In the genomic region with DNA sequence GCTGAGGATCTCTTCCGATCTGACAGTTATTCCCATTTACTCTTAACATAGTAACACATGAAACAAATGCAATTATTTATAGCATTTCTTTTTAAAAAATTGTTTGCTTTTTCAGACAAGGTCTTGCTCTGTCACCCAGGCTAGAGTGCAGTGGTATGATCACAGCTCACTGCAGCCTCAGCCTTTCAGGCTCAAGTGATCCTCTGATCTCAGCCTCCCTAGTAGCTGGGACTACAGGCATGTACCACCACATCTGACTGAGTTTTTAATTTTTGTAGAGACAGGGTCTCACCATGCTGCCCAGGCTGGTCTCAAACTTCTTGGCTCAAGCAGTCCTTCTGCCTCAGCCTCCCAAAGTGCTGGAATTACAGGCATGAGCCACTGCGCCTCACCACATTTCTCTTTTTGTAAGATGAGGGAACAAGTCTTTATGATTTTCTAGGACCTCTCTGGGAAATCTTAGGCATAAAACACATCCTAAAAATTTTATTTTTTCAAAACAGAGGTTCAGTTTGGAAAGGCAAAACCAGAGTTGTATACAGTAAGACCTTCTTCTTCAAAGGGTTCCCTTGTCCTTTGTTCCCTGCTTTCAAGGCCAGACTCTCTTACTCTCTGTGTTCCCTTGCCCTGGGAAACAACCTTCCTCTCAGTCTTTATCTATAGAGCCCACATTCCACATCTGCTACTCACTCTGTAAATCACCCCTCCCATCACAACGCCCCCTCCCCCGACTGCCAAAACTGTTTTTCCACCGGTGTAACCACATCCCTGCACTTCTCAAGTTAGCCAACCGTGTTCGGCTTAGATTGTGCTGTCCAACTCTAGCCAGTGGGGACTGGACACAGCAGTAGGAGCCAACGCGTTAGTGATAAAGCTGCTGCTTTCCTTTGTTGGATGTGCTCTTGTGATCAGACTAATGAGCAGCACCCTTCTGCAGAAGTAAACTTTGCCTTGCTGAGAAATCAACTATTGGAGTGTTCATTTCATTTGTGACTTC, we compare ENCODE assay signal across 1 cellular context.
A peak's percentile ranks its signal among the peaks of the same experiment; 100 is the strongest.
TF ChIP-seq lines count a peak whose summit lies in the region.

No MANE protein-coding gene starts in this region.

TF ChIP-seq in HepG2, 621 proteins besides CTCF, POLR2A, EP300 and RAD21 (continued from another document and continues in another):
- TF ChIP-seq ZNF138 (CRISPR knock-in tag; IDR thresholded peaks at IDR 0.05; ENCODE audit: low read depth) (no peak), REL (CRISPR knock-in tag; conservative IDR thresholded peaks at IDR 0.05) (no peak), MTF1 (CRISPR knock-in tag; IDR thresholded peaks at IDR 0.05) (no peak), ZNF570 (CRISPR knock-in tag; IDR thresholded peaks at IDR 0.05; ENCODE audit: borderline replicate concordance) (no peak), HNF4A (CRISPR knock-in tag; IDR thresholded peaks at IDR 0.05) (0 out of 2 replicates have a peak, but pooled peaks have one; percentile 19), SETDB1 (CRISPR knock-in tag; IDR thresholded peaks at IDR 0.05; ENCODE audit: borderline replicate concordance) (no peak), ZNF607 (CRISPR knock-in tag; IDR thresholded peaks at IDR 0.05; ENCODE audit: borderline replicate concordance) (no peak), ZNF496 (CRISPR knock-in tag; IDR thresholded peaks at IDR 0.05; ENCODE audit: insufficient replicate concordance) (no peak), HHEX (CRISPR knock-in tag; IDR thresholded peaks at IDR 0.05) (no peak), NAIF1 (CRISPR knock-in tag; IDR thresholded peaks at IDR 0.05; ENCODE audit: borderline replicate concordance) (peak; percentile 56; the same call in 1 of the 2 replicates), EZH2 (conservative IDR thresholded peaks at IDR 0.05; ENCODE audit: low read depth, low read length) (no peak), RCOR2 (CRISPR knock-in tag; IDR thresholded peaks at IDR 0.05) (peak; percentile 55), ZNF136 (CRISPR knock-in tag; IDR thresholded peaks at IDR 0.05; ENCODE audit: low read depth) (peak; percentile 23; the same call in 1 of the 2 replicates), MIXL1 (CRISPR knock-in tag; IDR thresholded peaks at IDR 0.05) (no peak), ZNF431 (CRISPR knock-in tag; IDR thresholded peaks at IDR 0.05; ENCODE audit: borderline replicate concordance, low read depth) (no peak), ZNF782 (CRISPR knock-in tag; IDR thresholded peaks at IDR 0.05; ENCODE audit: borderline replicate concordance) (no peak), ZFAT (CRISPR knock-in tag; conservative IDR thresholded peaks at IDR 0.05) (no peak), ZNF670 (CRISPR knock-in tag; IDR thresholded peaks at IDR 0.05; ENCODE audit: borderline replicate concordance) (no peak), ZNF253 (CRISPR knock-in tag; IDR thresholded peaks at IDR 0.05; ENCODE audit: borderline replicate concordance) (no peak), ZNF205 (CRISPR knock-in tag; IDR thresholded peaks at IDR 0.05) (no peak), ZNF264 (CRISPR knock-in tag; IDR thresholded peaks at IDR 0.05) (peak; percentile 29; the same call in 1 of the 2 replicates), PHF21A (CRISPR knock-in tag; IDR thresholded peaks at IDR 0.05) (peak; percentile 25; the same call in 1 of the 2 replicates), NCOA2 (CRISPR knock-in tag; IDR thresholded peaks at IDR 0.05) (peak; percentile 87), PAF1 (CRISPR knock-in tag; IDR thresholded peaks at IDR 0.05) (no peak), PAX8 (CRISPR knock-in tag; IDR thresholded peaks at IDR 0.05; ENCODE audit: borderline replicate concordance) (no peak)
- TF ChIP-seq, protein P1, sequence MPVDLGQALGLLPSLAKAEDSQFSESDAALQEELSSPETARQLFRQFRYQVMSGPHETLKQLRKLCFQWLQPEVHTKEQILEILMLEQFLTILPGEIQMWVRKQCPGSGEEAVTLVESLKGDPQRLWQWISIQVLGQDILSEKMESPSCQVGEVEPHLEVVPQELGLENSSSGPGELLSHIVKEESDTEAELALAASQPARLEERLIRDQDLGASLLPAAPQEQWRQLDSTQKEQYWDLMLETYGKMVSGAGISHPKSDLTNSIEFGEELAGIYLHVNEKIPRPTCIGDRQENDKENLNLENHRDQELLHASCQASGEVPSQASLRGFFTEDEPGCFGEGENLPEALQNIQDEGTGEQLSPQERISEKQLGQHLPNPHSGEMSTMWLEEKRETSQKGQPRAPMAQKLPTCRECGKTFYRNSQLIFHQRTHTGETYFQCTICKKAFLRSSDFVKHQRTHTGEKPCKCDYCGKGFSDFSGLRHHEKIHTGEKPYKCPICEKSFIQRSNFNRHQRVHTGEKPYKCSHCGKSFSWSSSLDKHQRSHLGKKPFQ (CRISPR knock-in tag; IDR thresholded peaks at IDR 0.05; ENCODE audit: insufficient replicate concordance): no peak
- TF ChIP-seq, protein P2, sequence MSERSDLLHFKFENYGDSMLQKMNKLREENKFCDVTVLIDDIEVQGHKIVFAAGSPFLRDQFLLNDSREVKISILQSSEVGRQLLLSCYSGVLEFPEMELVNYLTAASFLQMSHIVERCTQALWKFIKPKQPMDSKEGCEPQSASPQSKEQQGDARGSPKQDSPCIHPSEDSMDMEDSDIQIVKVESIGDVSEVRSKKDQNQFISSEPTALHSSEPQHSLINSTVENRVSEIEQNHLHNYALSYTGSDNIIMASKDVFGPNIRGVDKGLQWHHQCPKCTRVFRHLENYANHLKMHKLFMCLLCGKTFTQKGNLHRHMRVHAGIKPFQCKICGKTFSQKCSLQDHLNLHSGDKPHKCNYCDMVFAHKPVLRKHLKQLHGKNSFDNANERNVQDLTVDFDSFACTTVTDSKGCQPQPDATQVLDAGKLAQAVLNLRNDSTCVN (CRISPR knock-in tag; IDR thresholded peaks at IDR 0.05; ENCODE audit: borderline replicate concordance): no peak
- TF ChIP-seq, protein P3, sequence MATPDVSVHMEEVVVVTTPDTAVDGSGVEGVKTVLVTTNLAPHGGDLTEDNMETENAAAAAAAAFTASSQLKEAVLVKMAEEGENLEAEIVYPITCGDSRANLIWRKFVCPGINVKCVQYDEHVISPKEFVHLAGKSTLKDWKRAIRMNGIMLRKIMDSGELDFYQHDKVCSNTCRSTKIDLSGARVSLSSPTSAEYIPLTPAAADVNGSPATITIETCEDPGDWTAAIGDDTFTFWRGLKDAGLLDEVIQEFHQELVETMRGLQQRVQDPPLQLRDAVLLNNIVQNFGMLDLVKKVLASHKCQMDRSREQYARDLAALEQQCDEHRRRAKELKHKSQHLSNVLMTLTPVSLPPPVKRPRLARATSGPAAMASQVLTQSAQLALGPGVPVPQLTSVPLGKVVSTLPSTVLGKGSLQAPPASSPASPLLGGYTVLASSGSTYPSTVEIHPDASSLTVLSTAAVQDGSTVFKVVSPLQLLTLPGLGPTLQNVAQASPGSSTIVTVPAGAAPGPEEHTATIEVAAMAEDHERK (CRISPR knock-in tag; IDR thresholded peaks at IDR 0.05; ENCODE audit: low read depth): no peak
- TF ChIP-seq, protein P4, sequence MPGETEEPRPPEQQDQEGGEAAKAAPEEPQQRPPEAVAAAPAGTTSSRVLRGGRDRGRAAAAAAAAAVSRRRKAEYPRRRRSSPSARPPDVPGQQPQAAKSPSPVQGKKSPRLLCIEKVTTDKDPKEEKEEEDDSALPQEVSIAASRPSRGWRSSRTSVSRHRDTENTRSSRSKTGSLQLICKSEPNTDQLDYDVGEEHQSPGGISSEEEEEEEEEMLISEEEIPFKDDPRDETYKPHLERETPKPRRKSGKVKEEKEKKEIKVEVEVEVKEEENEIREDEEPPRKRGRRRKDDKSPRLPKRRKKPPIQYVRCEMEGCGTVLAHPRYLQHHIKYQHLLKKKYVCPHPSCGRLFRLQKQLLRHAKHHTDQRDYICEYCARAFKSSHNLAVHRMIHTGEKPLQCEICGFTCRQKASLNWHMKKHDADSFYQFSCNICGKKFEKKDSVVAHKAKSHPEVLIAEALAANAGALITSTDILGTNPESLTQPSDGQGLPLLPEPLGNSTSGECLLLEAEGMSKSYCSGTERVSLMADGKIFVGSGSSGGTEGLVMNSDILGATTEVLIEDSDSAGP (CRISPR knock-in tag; IDR thresholded peaks at IDR 0.05; ENCODE audit: borderline replicate concordance): 0 out of 2 replicates have a peak, but pooled peaks have one; percentile 38
- TF ChIP-seq, protein P5, sequence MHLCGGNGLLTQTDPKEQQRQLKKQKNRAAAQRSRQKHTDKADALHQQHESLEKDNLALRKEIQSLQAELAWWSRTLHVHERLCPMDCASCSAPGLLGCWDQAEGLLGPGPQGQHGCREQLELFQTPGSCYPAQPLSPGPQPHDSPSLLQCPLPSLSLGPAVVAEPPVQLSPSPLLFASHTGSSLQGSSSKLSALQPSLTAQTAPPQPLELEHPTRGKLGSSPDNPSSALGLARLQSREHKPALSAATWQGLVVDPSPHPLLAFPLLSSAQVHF (CRISPR knock-in tag; IDR thresholded peaks at IDR 0.05): no peak
- TF ChIP-seq, protein P6, sequence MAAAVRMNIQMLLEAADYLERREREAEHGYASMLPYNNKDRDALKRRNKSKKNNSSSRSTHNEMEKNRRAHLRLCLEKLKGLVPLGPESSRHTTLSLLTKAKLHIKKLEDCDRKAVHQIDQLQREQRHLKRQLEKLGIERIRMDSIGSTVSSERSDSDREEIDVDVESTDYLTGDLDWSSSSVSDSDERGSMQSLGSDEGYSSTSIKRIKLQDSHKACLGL (CRISPR knock-in tag; IDR thresholded peaks at IDR 0.05): no peak
- TF ChIP-seq, protein P7, sequence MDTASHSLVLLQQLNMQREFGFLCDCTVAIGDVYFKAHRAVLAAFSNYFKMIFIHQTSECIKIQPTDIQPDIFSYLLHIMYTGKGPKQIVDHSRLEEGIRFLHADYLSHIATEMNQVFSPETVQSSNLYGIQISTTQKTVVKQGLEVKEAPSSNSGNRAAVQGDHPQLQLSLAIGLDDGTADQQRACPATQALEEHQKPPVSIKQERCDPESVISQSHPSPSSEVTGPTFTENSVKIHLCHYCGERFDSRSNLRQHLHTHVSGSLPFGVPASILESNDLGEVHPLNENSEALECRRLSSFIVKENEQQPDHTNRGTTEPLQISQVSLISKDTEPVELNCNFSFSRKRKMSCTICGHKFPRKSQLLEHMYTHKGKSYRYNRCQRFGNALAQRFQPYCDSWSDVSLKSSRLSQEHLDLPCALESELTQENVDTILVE (CRISPR knock-in tag; IDR thresholded peaks at IDR 0.05): no peak
- TF ChIP-seq, protein P8, sequence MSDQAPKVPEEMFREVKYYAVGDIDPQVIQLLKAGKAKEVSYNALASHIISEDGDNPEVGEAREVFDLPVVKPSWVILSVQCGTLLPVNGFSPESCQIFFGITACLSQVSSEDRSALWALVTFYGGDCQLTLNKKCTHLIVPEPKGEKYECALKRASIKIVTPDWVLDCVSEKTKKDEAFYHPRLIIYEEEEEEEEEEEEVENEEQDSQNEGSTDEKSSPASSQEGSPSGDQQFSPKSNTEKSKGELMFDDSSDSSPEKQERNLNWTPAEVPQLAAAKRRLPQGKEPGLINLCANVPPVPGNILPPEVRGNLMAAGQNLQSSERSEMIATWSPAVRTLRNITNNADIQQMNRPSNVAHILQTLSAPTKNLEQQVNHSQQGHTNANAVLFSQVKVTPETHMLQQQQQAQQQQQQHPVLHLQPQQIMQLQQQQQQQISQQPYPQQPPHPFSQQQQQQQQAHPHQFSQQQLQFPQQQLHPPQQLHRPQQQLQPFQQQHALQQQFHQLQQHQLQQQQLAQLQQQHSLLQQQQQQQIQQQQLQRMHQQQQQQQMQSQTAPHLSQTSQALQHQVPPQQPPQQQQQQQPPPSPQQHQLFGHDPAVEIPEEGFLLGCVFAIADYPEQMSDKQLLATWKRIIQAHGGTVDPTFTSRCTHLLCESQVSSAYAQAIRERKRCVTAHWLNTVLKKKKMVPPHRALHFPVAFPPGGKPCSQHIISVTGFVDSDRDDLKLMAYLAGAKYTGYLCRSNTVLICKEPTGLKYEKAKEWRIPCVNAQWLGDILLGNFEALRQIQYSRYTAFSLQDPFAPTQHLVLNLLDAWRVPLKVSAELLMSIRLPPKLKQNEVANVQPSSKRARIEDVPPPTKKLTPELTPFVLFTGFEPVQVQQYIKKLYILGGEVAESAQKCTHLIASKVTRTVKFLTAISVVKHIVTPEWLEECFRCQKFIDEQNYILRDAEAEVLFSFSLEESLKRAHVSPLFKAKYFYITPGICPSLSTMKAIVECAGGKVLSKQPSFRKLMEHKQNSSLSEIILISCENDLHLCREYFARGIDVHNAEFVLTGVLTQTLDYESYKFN (CRISPR knock-in tag; conservative IDR thresholded peaks at IDR 0.05): peak; percentile 74
- TF ChIP-seq, protein P9, sequence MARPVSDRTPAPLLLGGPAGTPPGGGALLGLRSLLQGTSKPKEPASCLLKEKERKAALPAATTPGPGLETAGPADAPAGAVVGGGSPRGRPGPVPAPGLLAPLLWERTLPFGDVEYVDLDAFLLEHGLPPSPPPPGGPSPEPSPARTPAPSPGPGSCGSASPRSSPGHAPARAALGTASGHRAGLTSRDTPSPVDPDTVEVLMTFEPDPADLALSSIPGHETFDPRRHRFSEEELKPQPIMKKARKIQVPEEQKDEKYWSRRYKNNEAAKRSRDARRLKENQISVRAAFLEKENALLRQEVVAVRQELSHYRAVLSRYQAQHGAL (CRISPR knock-in tag; IDR thresholded peaks at IDR 0.05; ENCODE audit: not compliant biosample characterization): no peak
- TF ChIP-seq, protein P10, sequence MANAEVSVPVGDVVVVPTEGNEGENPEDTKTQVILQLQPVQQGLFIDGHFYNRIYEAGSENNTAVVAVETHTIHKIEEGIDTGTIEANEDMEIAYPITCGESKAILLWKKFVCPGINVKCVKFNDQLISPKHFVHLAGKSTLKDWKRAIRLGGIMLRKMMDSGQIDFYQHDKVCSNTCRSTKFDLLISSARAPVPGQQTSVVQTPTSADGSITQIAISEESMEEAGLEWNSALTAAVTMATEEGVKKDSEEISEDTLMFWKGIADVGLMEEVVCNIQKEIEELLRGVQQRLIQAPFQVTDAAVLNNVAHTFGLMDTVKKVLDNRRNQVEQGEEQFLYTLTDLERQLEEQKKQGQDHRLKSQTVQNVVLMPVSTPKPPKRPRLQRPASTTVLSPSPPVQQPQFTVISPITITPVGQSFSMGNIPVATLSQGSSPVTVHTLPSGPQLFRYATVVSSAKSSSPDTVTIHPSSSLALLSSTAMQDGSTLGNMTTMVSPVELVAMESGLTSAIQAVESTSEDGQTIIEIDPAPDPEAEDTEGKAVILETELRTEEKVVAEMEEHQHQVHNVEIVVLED (CRISPR knock-in tag; IDR thresholded peaks at IDR 0.05; ENCODE audit: borderline replicate concordance): no peak
- TF ChIP-seq, protein P11, sequence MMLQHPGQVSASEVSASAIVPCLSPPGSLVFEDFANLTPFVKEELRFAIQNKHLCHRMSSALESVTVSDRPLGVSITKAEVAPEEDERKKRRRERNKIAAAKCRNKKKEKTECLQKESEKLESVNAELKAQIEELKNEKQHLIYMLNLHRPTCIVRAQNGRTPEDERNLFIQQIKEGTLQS (CRISPR knock-in tag; IDR thresholded peaks at IDR 0.05): no peak
- TF ChIP-seq, protein P12, sequence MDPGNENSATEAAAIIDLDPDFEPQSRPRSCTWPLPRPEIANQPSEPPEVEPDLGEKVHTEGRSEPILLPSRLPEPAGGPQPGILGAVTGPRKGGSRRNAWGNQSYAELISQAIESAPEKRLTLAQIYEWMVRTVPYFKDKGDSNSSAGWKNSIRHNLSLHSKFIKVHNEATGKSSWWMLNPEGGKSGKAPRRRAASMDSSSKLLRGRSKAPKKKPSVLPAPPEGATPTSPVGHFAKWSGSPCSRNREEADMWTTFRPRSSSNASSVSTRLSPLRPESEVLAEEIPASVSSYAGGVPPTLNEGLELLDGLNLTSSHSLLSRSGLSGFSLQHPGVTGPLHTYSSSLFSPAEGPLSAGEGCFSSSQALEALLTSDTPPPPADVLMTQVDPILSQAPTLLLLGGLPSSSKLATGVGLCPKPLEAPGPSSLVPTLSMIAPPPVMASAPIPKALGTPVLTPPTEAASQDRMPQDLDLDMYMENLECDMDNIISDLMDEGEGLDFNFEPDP (CRISPR knock-in tag; conservative IDR thresholded peaks at IDR 0.05): no peak
